Comparison of ENCODE assay signal across 9 cellular contexts in genomic region chr13:73090116-73090811, GRCh38. TPM values are rescaled to one million over a fixed set of nuclear protein-coding genes. Genes with fewer than 3 reads are reported as not detected.
DNase-seq lines count a peak whose midpoint lies in the region; ATAC-seq and TF ChIP-seq lines count a peak whose summit lies in the region.
"Had no signal": no experiment of that assay in that cellular context is flagged by ENCODE, and none has a peak within 500 bp of the region (broad histone marks: within the 10 kb centered on the region; RNA-seq: fewer than 3 reads in every experiment).

No MANE protein-coding gene starts in this region.

- peaks cover 37% of the 10 kb centered on the region for H3K9me3 Mint-ChIP-seq in GM23338
- peaks cover 3% of the 10 kb centered on the region for H3K9me3 Mint-ChIP-seq in stimulated activated effector memory CD8-positive, alpha-beta T cell treated with anti-CD3 and anti-CD28 coated beads, Interleukin-12 subunit alpha, Interleukin-12 subunit beta, amount 100 ng/mL, for 72 hours
- H3K9me3 Mint-ChIP-seq: stimulated activated naive CD8-positive, alpha-beta T cell treated with anti-CD3 and anti-CD28 coated beads, Interleukin-15, Interleukin-2, amounts not matched to agents 100 ng/mL and 50 ng/mL, for 24 hours had no signal

- H3K4me3 ChIP-seq in GM23338 (no peak overlapping the region), epithelial cell of proximal tubule (ENCODE audit: low read depth, low read length) (no peak overlapping the region), tibial nerve (no peak overlapping the region)

- H3K27ac Mint-ChIP-seq in GM23338: peak overlapping the region; percentile 86; the same call in 1 of the 2 replicates
- H3K27ac Mint-ChIP-seq in stimulated activated effector memory CD8-positive, alpha-beta T cell treated with anti-CD3 and anti-CD28 coated beads, Interleukin-12 subunit alpha, Interleukin-12 subunit beta, amount 100 ng/mL, for 72 hours: no peak overlapping the region
- H3K27ac Mint-ChIP-seq: stimulated activated naive CD8-positive, alpha-beta T cell treated with anti-CD3 and anti-CD28 coated beads, Interleukin-15, Interleukin-2, amounts not matched to agents 100 ng/mL and 50 ng/mL, for 24 hours had no signal

- TF ChIP-seq CTCF in AG09319 (IDR thresholded peaks at IDR 0.05; ENCODE audit: low read depth, low read length): no peak
- no peak for TF ChIP-seq CTCF in GM23338 (conservative IDR thresholded peaks at IDR 0.05; ENCODE audit: low read depth in 2 of 2)
- no peak for TF ChIP-seq CTCF in epithelial cell of proximal tubule (conservative IDR thresholded peaks at IDR 0.05; ENCODE audit: low read depth, low read length)
- no peak for TF ChIP-seq CTCF in tibial nerve (IDR thresholded peaks at IDR 0.05)

- H3K27me3 Mint-ChIP-seq in GM23338 (ENCODE audit: insufficient read depth, low read depth, poor library complexity): peaks cover 2% of the 10 kb centered on the region
- H3K27me3 Mint-ChIP-seq: stimulated activated naive CD8-positive, alpha-beta T cell treated with anti-CD3 and anti-CD28 coated beads, Interleukin-15, Interleukin-2, amounts not matched to agents 100 ng/mL and 50 ng/mL, for 24 hours had no signal

- no peaks in the 10 kb centered on the region for H3K9me2 ChIP-seq in GM23338 (ENCODE audit: insufficient read depth)

- no peaks in the 10 kb centered on the region for H3K4me1 ChIP-seq in GM23338 (ENCODE audit: insufficient read depth)
- no peaks in the 10 kb centered on the region for H3K4me1 ChIP-seq in tibial nerve

- H2AFZ ChIP-seq in GM23338: no peak overlapping the region

- H3K27me3 ChIP-seq in GM23338 (ENCODE audit: insufficient read depth): no peaks in the 10 kb centered on the region
- no peaks in the 10 kb centered on the region for H3K27me3 ChIP-seq in tibial nerve

- H3K36me3 Mint-ChIP-seq in GM23338 (ENCODE audit: low read depth): peaks cover 25% of the 10 kb centered on the region
- H3K36me3 Mint-ChIP-seq in stimulated activated effector memory CD8-positive, alpha-beta T cell treated with anti-CD3 and anti-CD28 coated beads, Interleukin-12 subunit alpha, Interleukin-12 subunit beta, amount 100 ng/mL, for 72 hours: no peaks in the 10 kb centered on the region

- no peaks in the 10 kb centered on the region for H3K36me3 ChIP-seq in GM23338 (ENCODE audit: insufficient read depth)
- H3K36me3 ChIP-seq in tibial nerve: no peaks in the 10 kb centered on the region

- H3K9me3 ChIP-seq in tibial nerve: peaks cover 0 to 17% (median 0%) of the 10 kb centered on the region in 4 donors

- no peak for TF ChIP-seq EP300 in tibial nerve (IDR thresholded peaks at IDR 0.05)

- peak; percentile 47; the same call in 2 of the 3 replicates for ATAC-seq in GM23338
- peak; percentile 39 for ATAC-seq in stimulated activated effector memory CD8-positive, alpha-beta T cell treated with anti-CD3 and anti-CD28 coated beads, Interleukin-12 subunit alpha, Interleukin-12 subunit beta, amount 100 ng/mL, for 72 hours
- ATAC-seq in HG02981 (IDR thresholded peaks at IDR 0.05; ENCODE audit: unreplicated experiment): no peak

- no peak overlapping the region for H3K4me3 Mint-ChIP-seq in GM23338
- H3K4me3 Mint-ChIP-seq in stimulated activated effector memory CD8-positive, alpha-beta T cell treated with anti-CD3 and anti-CD28 coated beads, Interleukin-12 subunit alpha, Interleukin-12 subunit beta, amount 100 ng/mL, for 72 hours: no peak overlapping the region
- H3K4me3 Mint-ChIP-seq: stimulated activated naive CD8-positive, alpha-beta T cell treated with anti-CD3 and anti-CD28 coated beads, Interleukin-15, Interleukin-2, amounts not matched to agents 100 ng/mL and 50 ng/mL, for 24 hours had no signal

- whole genome bisulfite sequencing in tibial nerve, 2 donors: 70 to 73% methylated on average over 7 of the region's 7 CpGs

- no peak overlapping the region for H3K4me2 ChIP-seq in GM23338

- H3K27ac ChIP-seq in GM23338 (ENCODE audit: low read depth) (peak overlapping the region; percentile 3; the same call in 1 of the 2 replicates), tibial nerve (no peak overlapping the region)

- H3K79me2 ChIP-seq in GM23338 (replicated peaks; ENCODE audit: insufficient read depth): no peaks in the 10 kb centered on the region

- DNase-seq in AG09319 (ENCODE audit: extremely low read depth, low read depth) (peak; percentile 5), GM23338 (ENCODE audit: low spot score) (peak; percentile 72), NCI-H460 (ENCODE audit: extremely low read depth, low read depth) (peak; percentile 69), epithelial cell of proximal tubule (ENCODE audit: low read depth) (peak; percentile 85), tibial nerve (ENCODE audit: low spot score in 2 of 2) (no peak)
- DNase-seq in stimulated activated effector memory CD8-positive, alpha-beta T cell treated with anti-CD3 and anti-CD28 coated beads, Interleukin-12 subunit alpha, Interleukin-12 subunit beta, amount 100 ng/mL, for 72 hours (ENCODE audit: low spot score in 2 of 2): no peak
- DNase-seq in stimulated activated CD4-positive, alpha-beta T cell treated with anti-CD3 and anti-CD28 coated beads, Interleukin-1b, Interleukin-23, amount 100 ng/mL, for 48 hours: no peak

- no peaks in the 10 kb centered on the region for H4K20me1 ChIP-seq in GM23338 (replicated peaks; ENCODE audit: insufficient read depth)

- no peak for TF ChIP-seq POLR2A in tibial nerve (IDR thresholded peaks at IDR 0.05)

- H3F3A ChIP-seq in GM23338 (replicated peaks; ENCODE audit: low read depth): no peaks in the 10 kb centered on the region

- peaks cover 5% of the 10 kb centered on the region; the same call in 1 of the 3 replicates for H3K4me1 Mint-ChIP-seq in GM23338
- peaks cover 9% of the 10 kb centered on the region for H3K4me1 Mint-ChIP-seq in stimulated activated effector memory CD8-positive, alpha-beta T cell treated with anti-CD3 and anti-CD28 coated beads, Interleukin-12 subunit alpha, Interleukin-12 subunit beta, amount 100 ng/mL, for 72 hours

TF ChIP-seq in GM23338, 12 proteins besides CTCF, POLR2A, EP300 and RAD21 (continues in another document):
- TF ChIP-seq EZH2 (IDR thresholded peaks at IDR 0.05; ENCODE audit: low read depth, unreplicated experiment) (no peak), ZNF331 (CRISPR knock-in tag; IDR thresholded peaks at IDR 0.05; ENCODE audit: low read depth) (no peak), JUNB (IDR thresholded peaks at IDR 0.05; ENCODE audit: unreplicated experiment) (no peak), STAT1 (IDR thresholded peaks at IDR 0.05; ENCODE audit: unreplicated experiment) (no peak), EZH2phosphoT487 (IDR thresholded peaks at IDR 0.05; ENCODE audit: unreplicated experiment) (no peak)

RNA-seq across cellular contexts. Expression of gene KLF5, which starts 31.5 kb away (rescaled TPM):
- 0.66 and 1.5 TPM in 2 replicates for total RNA-seq in GM23338 (2014; rRNA removed; shearing (Covaris generic))
- 1.7 and 1.8 TPM in 2 replicates for polyA plus RNA-seq in GM23338 (2016; fragmentation: Nextera tagmentation; extraction: Ambion mirVana)
- 30.7 and 39.6 TPM in 2 replicates for total RNA-seq in NCI-H460 (2014; rRNA removed; shearing (Covaris generic))
- 7.3 and 10.2 TPM in 2 replicates for polyA plus RNA-seq in NCI-H460 (2014; cell fraction: nucleus; rRNA removed)
- total RNA-seq in epithelial cell of proximal tubule (19.3 and 26.6 TPM in 2 replicates), tibial nerve (100 to 1,000 TPM in 2 of 4 donors, 10 to 100 TPM in 2; 26.4 to 109 (median 85.4) TPM)

Comparison
In these comparisons a context has a peak if more than half of its experiments do, and no peak if none do; other contexts are left out.
1. DNase-seq: peak in AG09319 (single experiment), GM23338 (single experiment), NCI-H460 (single experiment) and epithelial cell of proximal tubule (single experiment); none in stimulated activated effector memory CD8-positive, alpha-beta T cell treated with anti-CD3 and anti-CD28 coated beads, Interleukin-12 subunit alpha, Interleukin-12 subunit beta, amount 100 ng/mL, for 72 hours (0 of 2), tibial nerve (0 of 2) and stimulated activated CD4-positive, alpha-beta T cell treated with anti-CD3 and anti-CD28 coated beads, Interleukin-1b, Interleukin-23, amount 100 ng/mL, for 48 hours (single experiment).